ENCODE assay signal across 8 cellular contexts in genomic region chrX:40094041-40094899, GRCh38. TPM values are rescaled to one million over a fixed set of nuclear protein-coding genes. Genes with fewer than 3 reads are reported as not detected.
A peak's percentile ranks its signal among the peaks of the same experiment; 100 is the strongest.
DNase-seq lines count a peak whose midpoint lies in the region; TF ChIP-seq lines count a peak whose summit lies in the region.

No MANE protein-coding gene starts in this region.

- H3K27me3 Mint-ChIP-seq in neural progenitor cell (ENCODE audit: insufficient read depth, low read depth): peaks cover 12% of the 10 kb centered on the region

- peak overlapping the region; percentile 61 for H3K4me3 ChIP-seq in AG09309 (ENCODE audit: control insufficient read depth, low read depth, low read length)
- peak overlapping the region; percentile 67 for H3K4me3 ChIP-seq in fibroblast of villous mesenchyme (ENCODE audit: low read depth, low read length)
- peak overlapping the region; percentile 77 for H3K4me3 ChIP-seq in neural progenitor cell

- H3K27ac ChIP-seq in neural progenitor cell: peak overlapping the region; percentile 10

- H3K36me3 ChIP-seq in neural progenitor cell: no peaks in the 10 kb centered on the region

- H3K9me3 ChIP-seq in neural progenitor cell (ENCODE audit: low read depth): no peaks in the 10 kb centered on the region

- H3K27ac Mint-ChIP-seq in neural progenitor cell: no peak overlapping the region

- TF ChIP-seq CTCF in AG09309 (IDR thresholded peaks at IDR 0.05; ENCODE audit: control insufficient read depth, insufficient read depth, low read depth, low read length, missing control alignments) (no peak), fibroblast of villous mesenchyme (IDR thresholded peaks at IDR 0.05; ENCODE audit: insufficient read depth, low read depth, low read length) (no peak), neural progenitor cell (IDR thresholded peaks at IDR 0.05) (no peak), GM13976 (IDR thresholded peaks at IDR 0.05; ENCODE audit: borderline replicate concordance, control extremely low read depth, extremely low read depth, insufficient read depth, missing control alignments) (no peak)

- peak overlapping the region; percentile 92 for H3K4me2 ChIP-seq in neural progenitor cell

- no peak overlapping the region for H3K9ac ChIP-seq in neural progenitor cell

- DNase-seq in AG09309 (ENCODE audit: low read depth) (no peak), HUDEP-2 (lab: John Stamatoyannopoulos, UW; ENCODE audit: unreplicated experiment in 76 of 76) (peak in 73 of 76 experiments; percentile 2 to 78 (median 48)), fibroblast of villous mesenchyme (ENCODE audit: low read depth) (peak; percentile 81), neural progenitor cell (ENCODE audit: low spot score) (peak; percentile 89), NCI-H2196 treated with DMSO at 0.1 percent for 48 hours (lab: John Stamatoyannopoulos, UW; ENCODE audit: unreplicated experiment) (no peak), GM13976 (ENCODE audit: low spot score) (no peak)
- peak; percentile 17 to 31 for DNase-seq in activated CD4-positive, alpha-beta T cell treated with anti-CD3 and anti-CD28 coated beads, Interleukin-2, amount 50 U/mL, for 48 hours
- no peak for DNase-seq in activated CD4-positive, CD25-positive, alpha-beta regulatory T cell (lab: John Stamatoyannopoulos, UW)

- H3F3A ChIP-seq in neural progenitor cell (ENCODE audit: low read depth): peaks cover 52% of the 10 kb centered on the region

- no peaks in the 10 kb centered on the region for H3K36me3 Mint-ChIP-seq in neural progenitor cell

- H3K27me3 ChIP-seq in neural progenitor cell: peaks cover 76% of the 10 kb centered on the region

- in situ Hi-C loops in GM13976 (cut with MboI; ENCODE audit: low sequenced_read_pairs, unreplicated experiment): no loop called here

- peak overlapping the region; percentile 87 for H3K4me3 Mint-ChIP-seq in neural progenitor cell

- peaks cover 83% of the 10 kb centered on the region for H4K20me1 ChIP-seq in neural progenitor cell (ENCODE audit: low read depth)

- peaks cover 80% of the 10 kb centered on the region for H3K79me2 ChIP-seq in neural progenitor cell (ENCODE audit: low read depth)

- H3K4me1 Mint-ChIP-seq in neural progenitor cell: peaks cover 35% of the 10 kb centered on the region

- H3K4me1 ChIP-seq in neural progenitor cell: peaks cover 40% of the 10 kb centered on the region

- no peak overlapping the region for H2AFZ ChIP-seq in neural progenitor cell (replicated peaks)

- peaks cover 12% of the 10 kb centered on the region for H3K9me3 Mint-ChIP-seq in neural progenitor cell

RNA-seq across cellular contexts. Expression of gene BCOR, which starts 3.5 kb away (rescaled TPM):
- total RNA-seq in fibroblast of villous mesenchyme: 23.8 and 24.2 TPM in 2 replicates
- total RNA-seq in neural progenitor cell (ENCODE audit: low replicate concordance): 29.5 and 32.4 TPM in 2 replicates

Comparison
In these comparisons a context has a peak if more than half of its experiments do, and no peak if none do; other contexts are left out.
1. DNase-seq: peak in HUDEP-2 (73 of 76), activated CD4-positive, alpha-beta T cell treated with anti-CD3 and anti-CD28 coated beads, Interleukin-2, amount 50 U/mL, for 48 hours (2 of 2), fibroblast of villous mesenchyme (single experiment) and neural progenitor cell (single experiment); none in AG09309 (single experiment), NCI-H2196 treated with DMSO at 0.1 percent for 48 hours (single experiment), activated CD4-positive, CD25-positive, alpha-beta regulatory T cell (0 of 4) and GM13976 (single experiment).
2. Peak in every context shown above with its lines, with median percentiles within 50 percentile points of each other: H3K4me3 ChIP-seq.